Comparison of ENCODE assay signal across 7 cellular contexts in the genomic region with DNA sequence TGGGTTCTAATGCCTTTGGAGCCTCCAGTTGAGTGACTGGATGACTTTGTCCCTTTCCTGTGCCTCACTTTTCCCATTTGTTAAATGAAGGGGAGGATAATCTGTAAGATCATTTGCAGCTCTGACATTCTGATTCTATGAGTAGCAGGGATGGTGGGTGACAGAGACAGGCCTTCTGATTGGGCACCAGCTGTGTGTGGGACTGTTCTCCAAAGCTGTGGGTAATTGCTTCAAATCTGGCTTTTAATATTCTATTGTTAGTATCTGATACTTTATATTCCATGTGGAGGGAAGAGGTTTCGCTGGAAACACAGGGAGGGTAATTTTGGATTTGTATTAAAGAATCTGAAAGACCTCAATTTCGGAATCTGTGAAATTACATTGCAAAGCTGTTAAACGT.
"Had no signal": no experiment of that assay in that cellular context is flagged by ENCODE, and none has a peak within 500 bp of the region (broad histone marks: within the 10 kb centered on the region; RNA-seq: fewer than 3 reads in every experiment).

No MANE protein-coding gene starts in this region.

- DNase-seq: IMR-90, KBM-7, KG1 had no signal

- H3K27ac ChIP-seq: HL-60, KMS-11 had no signal

- ATAC-seq: HepG2, K562 had no signal
